Comparison of ENCODE assay signal across 16 cellular contexts in the genomic region with DNA sequence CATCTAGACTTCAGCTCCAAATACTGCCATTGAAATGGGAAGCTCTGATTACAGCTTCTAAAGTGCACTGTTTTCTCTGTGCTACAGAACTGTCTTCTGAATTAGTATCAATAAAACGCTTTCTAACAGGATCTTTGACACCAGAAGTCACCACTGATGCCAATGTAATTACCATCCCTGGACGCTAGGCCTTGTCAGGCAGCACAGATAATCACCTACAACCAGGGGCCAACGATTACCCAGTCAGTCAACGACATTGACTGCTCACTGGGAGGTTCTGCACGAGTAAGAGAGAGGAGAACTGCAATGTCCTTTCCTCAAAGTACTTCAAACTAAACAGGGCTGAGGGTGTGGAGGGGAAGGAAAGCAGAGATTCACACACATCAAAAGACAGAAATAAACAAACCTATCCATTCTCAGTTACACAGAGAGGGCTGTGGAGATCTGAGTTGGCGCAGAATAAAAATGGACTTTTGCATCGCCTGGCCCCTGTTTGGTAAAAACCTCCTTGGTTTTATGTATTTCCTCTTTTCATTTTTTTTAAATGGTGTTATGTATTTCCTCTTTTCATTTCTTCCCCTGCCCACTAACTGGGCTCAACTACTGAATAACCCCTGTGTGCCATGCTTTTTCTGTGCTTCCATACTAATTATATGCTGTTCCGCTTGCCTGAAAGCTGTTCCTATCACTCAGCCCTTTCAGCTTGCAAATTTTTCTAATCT.
DNase-seq lines count a peak whose midpoint lies in the region; ATAC-seq and TF ChIP-seq lines count a peak whose summit lies in the region.
"Had no signal": no experiment of that assay in that cellular context is flagged by ENCODE, and none has a peak within 500 bp of the region (broad histone marks: within the 10 kb centered on the region; RNA-seq: fewer than 3 reads in every experiment).

No MANE protein-coding gene starts in this region.

- H3K4me2 ChIP-seq in GM23338 = no peak overlapping the region

- intact Hi-C loops in left ventricle myocardium inferior (cut with micrococcal nuclease) = no loop called here

- H3K9me2 ChIP-seq in GM23338 (ENCODE audit: insufficient read depth) = 0 out of 2 replicates have a peak, but pooled peaks cover 11% of the 10 kb centered on the region

- peaks cover 9% of the 10 kb centered on the region; the same call in 2 of the 3 replicates for H3K4me1 Mint-ChIP-seq in GM23338
- H3K4me1 Mint-ChIP-seq: stimulated activated memory B cell treated with anti-CD40 and anti-IgM and Interleukin-4, amounts not matched to agents 10 μg/mL and 1 μg/mL and 100 μg/mL, for 72 hours had no signal

- 0 out of 2 replicates have a peak, but pooled peaks cover 4% of the 10 kb centered on the region for H3K36me3 ChIP-seq in GM23338 (ENCODE audit: insufficient read depth)
- H3K36me3 ChIP-seq in left ventricle myocardium inferior = no peaks in the 10 kb centered on the region

- H3K36me3 Mint-ChIP-seq in GM23338 (ENCODE audit: low read depth) = peaks cover 8% of the 10 kb centered on the region; the same call in 2 of the 3 replicates
- H3K36me3 Mint-ChIP-seq: activated CD4-positive, alpha-beta memory T cell treated with anti-CD3 and anti-CD28 coated beads for 36 hours; mesothelial cell of epicardium; stimulated activated memory B cell treated with anti-CD40 and anti-IgM and Interleukin-4, amounts not matched to agents 10 μg/mL and 1 μg/mL and 100 μg/mL, for 72 hours had no signal

- H3K27ac ChIP-seq in GM23338 (ENCODE audit: low read depth) (no peak overlapping the region), left ventricle myocardium inferior (replicated peaks) (no peak overlapping the region)

- no peaks in the 10 kb centered on the region; the same call in 2 of the 3 replicates for H3K9me3 Mint-ChIP-seq in GM23338
- H3K9me3 Mint-ChIP-seq: mesothelial cell of epicardium had no signal

- H3K27me3 ChIP-seq in GM23338 (ENCODE audit: insufficient read depth) (no peaks in the 10 kb centered on the region), left ventricle myocardium inferior (ENCODE audit: low read depth) (no peaks in the 10 kb centered on the region)

- DNase-seq in GM12865 (ENCODE audit: low read depth) (peak; percentile 17), GM23338 (ENCODE audit: low spot score) (peak; percentile 45), NOMO-1 treated with DMSO at 0.1 percent for 48 hours (lab: John Stamatoyannopoulos, UW; ENCODE audit: unreplicated experiment) (peak; percentile 83), islet precursor cell (peak; percentile 58), left ventricle myocardium inferior (no peak), amniotic stem cell (lab: John Stamatoyannopoulos, UW) (no peak), anterior cingulate cortex (lab: John Stamatoyannopoulos, UW) (no peak)
- DNase-seq: activated CD4-positive, alpha-beta memory T cell treated with anti-CD3 and anti-CD28 coated beads for 36 hours; erythroblast; NCI-H2107; NK-92 treated with Interleukin-12 subunit alpha and Interleukin-12 subunit beta, amount 100 ng/mL, for 24 hours; occipital lobe had no signal

- no peaks in the 10 kb centered on the region for H3K79me2 ChIP-seq in GM23338 (replicated peaks; ENCODE audit: insufficient read depth)

- ATAC-seq in GM23338 = peak; percentile 76
- no peak for ATAC-seq in HG03039 (IDR thresholded peaks at IDR 0.05; ENCODE audit: unreplicated experiment)
- ATAC-seq: stimulated activated memory B cell treated with anti-CD40 and anti-IgM and Interleukin-4, amounts not matched to agents 10 μg/mL and 1 μg/mL and 100 μg/mL, for 72 hours had no signal

- TF ChIP-seq CTCF in GM12865 (IDR thresholded peaks at IDR 0.05; ENCODE audit: insufficient read depth, low read depth, low read length, missing control alignments) (peak; percentile 15), GM23338 (conservative IDR thresholded peaks at IDR 0.05; ENCODE audit: low read depth in 2 of 2) (peak; percentile 29 to 38; a peak in 3 of 4 replicates), left ventricle myocardium inferior (IDR thresholded peaks at IDR 0.05; ENCODE audit: borderline replicate concordance) (no peak)

- no peak overlapping the region for H2AFZ ChIP-seq in GM23338

- H3K4me3 ChIP-seq in GM12865 (ENCODE audit: low read depth, low read length) (no peak overlapping the region), GM23338 (no peak overlapping the region), left ventricle myocardium inferior (no peak overlapping the region)
- H3K4me3 ChIP-seq: coronary artery had no signal

- H3K27ac Mint-ChIP-seq in GM23338 = peak overlapping the region; percentile 25; the same call in 1 of the 2 replicates
- H3K27ac Mint-ChIP-seq: activated CD4-positive, alpha-beta memory T cell treated with anti-CD3 and anti-CD28 coated beads for 36 hours; mesothelial cell of epicardium; stimulated activated memory B cell treated with anti-CD40 and anti-IgM and Interleukin-4, amounts not matched to agents 10 μg/mL and 1 μg/mL and 100 μg/mL, for 72 hours had no signal

- no peak overlapping the region for H3K4me3 Mint-ChIP-seq in GM23338
- H3K4me3 Mint-ChIP-seq: activated CD4-positive, alpha-beta memory T cell treated with anti-CD3 and anti-CD28 coated beads for 36 hours; mesothelial cell of epicardium; stimulated activated memory B cell treated with anti-CD40 and anti-IgM and Interleukin-4, amounts not matched to agents 10 μg/mL and 1 μg/mL and 100 μg/mL, for 72 hours had no signal

- H3K9me3 ChIP-seq in left ventricle myocardium inferior (replicated peaks) = no peaks in the 10 kb centered on the region

- no peaks in the 10 kb centered on the region for H4K20me1 ChIP-seq in GM23338 (replicated peaks; ENCODE audit: insufficient read depth)

- H3K4me1 ChIP-seq in GM23338 (ENCODE audit: insufficient read depth) = peaks cover 8% of the 10 kb centered on the region; the same call in 1 of the 2 replicates
- H3K4me1 ChIP-seq in left ventricle myocardium inferior = no peaks in the 10 kb centered on the region

- no peaks in the 10 kb centered on the region for H3F3A ChIP-seq in GM23338 (replicated peaks; ENCODE audit: low read depth)

- no peaks in the 10 kb centered on the region for H3K27me3 Mint-ChIP-seq in GM23338 (ENCODE audit: insufficient read depth, low read depth, poor library complexity)
- H3K27me3 Mint-ChIP-seq: activated CD4-positive, alpha-beta memory T cell treated with anti-CD3 and anti-CD28 coated beads for 36 hours; stimulated activated memory B cell treated with anti-CD40 and anti-IgM and Interleukin-4, amounts not matched to agents 10 μg/mL and 1 μg/mL and 100 μg/mL, for 72 hours had no signal

TF ChIP-seq in GM23338, 12 proteins besides CTCF, POLR2A, EP300 and RAD21 (continues in another document):
- TF ChIP-seq ZNF114 (CRISPR knock-in tag; IDR thresholded peaks at IDR 0.05) (no peak), JUNB (IDR thresholded peaks at IDR 0.05; ENCODE audit: unreplicated experiment) (no peak), EZH2phosphoT487 (IDR thresholded peaks at IDR 0.05; ENCODE audit: unreplicated experiment) (no peak), CREB1 (CRISPR knock-in tag; IDR thresholded peaks at IDR 0.05; ENCODE audit: low read depth) (no peak), NANOG (IDR thresholded peaks at IDR 0.05; ENCODE audit: borderline replicate concordance) (no peak), EZH2 (IDR thresholded peaks at IDR 0.05; ENCODE audit: low read depth, unreplicated experiment) (no peak), POLR2AphosphoS5 (IDR thresholded peaks at IDR 0.05; ENCODE audit: low read depth) (no peak)
- TF ChIP-seq, protein P1, sequence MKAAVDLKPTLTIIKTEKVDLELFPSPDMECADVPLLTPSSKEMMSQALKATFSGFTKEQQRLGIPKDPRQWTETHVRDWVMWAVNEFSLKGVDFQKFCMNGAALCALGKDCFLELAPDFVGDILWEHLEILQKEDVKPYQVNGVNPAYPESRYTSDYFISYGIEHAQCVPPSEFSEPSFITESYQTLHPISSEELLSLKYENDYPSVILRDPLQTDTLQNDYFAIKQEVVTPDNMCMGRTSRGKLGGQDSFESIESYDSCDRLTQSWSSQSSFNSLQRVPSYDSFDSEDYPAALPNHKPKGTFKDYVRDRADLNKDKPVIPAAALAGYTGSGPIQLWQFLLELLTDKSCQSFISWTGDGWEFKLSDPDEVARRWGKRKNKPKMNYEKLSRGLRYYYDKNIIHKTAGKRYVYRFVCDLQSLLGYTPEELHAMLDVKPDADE (IDR thresholded peaks at IDR 0.05) = no peak

Comparison
In these comparisons a context has a peak if more than half of its experiments do, and no peak if none do; other contexts are left out.
1. DNase-seq: peak in GM12865 (single experiment), GM23338 (single experiment), NOMO-1 treated with DMSO at 0.1 percent for 48 hours (single experiment) and islet precursor cell (single experiment); none in left ventricle myocardium inferior (single experiment), amniotic stem cell (single experiment) and anterior cingulate cortex (0 of 58).